ENCODE assay signal across 33 cellular contexts in the genomic region with DNA sequence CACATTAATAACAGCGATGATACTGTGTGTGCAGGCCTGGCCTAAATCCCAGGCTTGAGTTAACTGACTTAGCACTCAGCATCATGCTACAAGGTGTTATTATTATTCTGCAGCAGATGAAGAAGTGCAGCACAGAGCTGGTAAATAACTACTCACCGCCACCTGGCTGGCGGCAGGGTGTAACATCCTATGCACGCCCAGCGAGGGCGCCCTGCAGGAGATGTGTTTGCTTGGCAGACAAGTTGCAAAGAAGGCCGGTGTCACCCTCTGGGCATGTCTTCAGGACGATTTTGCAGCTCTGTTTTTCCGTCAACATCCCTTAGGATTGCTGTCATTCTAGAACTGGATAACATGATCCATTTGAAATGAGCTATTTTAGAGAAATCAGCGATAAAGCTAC. TPM values are rescaled to one million over a fixed set of nuclear protein-coding genes. Genes with fewer than 3 reads are reported as not detected.
DNase-seq lines count a peak whose midpoint lies in the region; ATAC-seq lines count a peak whose summit lies in the region.
"Had no signal": no experiment of that assay in that cellular context is flagged by ENCODE, and none has a peak within 500 bp of the region (broad histone marks: within the 10 kb centered on the region; RNA-seq: fewer than 3 reads in every experiment).

No MANE protein-coding gene starts in this region.

- in situ Hi-C loops in SK-MEL-5 (cut with HindIII; ENCODE audit: low pct_unique_long_range_greater_than_20kb, low sequenced_read_pairs) = no loop called here

- no peak for ATAC-seq in stimulated activated naive CD8-positive, alpha-beta T cell treated with anti-CD3 and anti-CD28 coated beads, Interleukin-15, Interleukin-2, amounts not matched to agents 100 U/mL and 50 U/mL, for 24 hours
- no peak for ATAC-seq in GM21723 (IDR thresholded peaks at IDR 0.05; ENCODE audit: unreplicated experiment)
- ATAC-seq: esophagus mucosa, left ventricle myocardium superior, sciatic nerve had no signal

- no peaks in the 10 kb centered on the region for H3K27me3 ChIP-seq in H7 (ENCODE audit: control insufficient read depth, insufficient read depth, low read length)
- H3K27me3 ChIP-seq: tibial nerve had no signal

- H3K4me3 ChIP-seq in H7 (ENCODE audit: insufficient read depth, low read depth, low read length) = no peak overlapping the region
- H3K4me3 ChIP-seq: coronary artery, tibial nerve had no signal

- DNase-seq in Ammon's horn (ENCODE audit: low spot score) (peak; percentile 24), H7 (peak; percentile 73), SK-MEL-5 (ENCODE audit: low read depth, low spot score) (peak; percentile 30), iPS-NIHi11 (ENCODE audit: low spot score) (peak; percentile 56)
- DNase-seq in stimulated activated naive CD8-positive, alpha-beta T cell treated with anti-CD3 and anti-CD28 coated beads, Interleukin-15, Interleukin-2, amounts not matched to agents 100 U/mL and 50 U/mL, for 24 hours = no peak
- DNase-seq in activated CD4-positive, CD25-positive, alpha-beta regulatory T cell (lab: John Stamatoyannopoulos, UW) = no peak
- DNase-seq: activated CD4-positive, alpha-beta memory T cell treated with anti-CD3 and anti-CD28 coated beads for 36 hours; activated CD4-positive, alpha-beta T cell treated with anti-CD3 and anti-CD28 coated beads for 1 hour; activated CD8-positive, alpha-beta memory T cell treated with anti-CD3 and anti-CD28 coated beads, Interleukin-2, amount 50 U/mL, for 4 hours; activated naive CD4-positive, alpha-beta T cell treated with Interleukin-2 at 50 U/mL for 16 hours; Caco-2; effector memory CD4-positive, alpha-beta T cell; HFFc6; kidney; left ventricle myocardium superior; NCI-H1105; NCI-H187 treated with DMSO at 0.1 percent for 48 hours; NCI-H524; NK-92 treated with Interleukin-12 subunit alpha and Interleukin-12 subunit beta, amount 100 ng/mL, for 24 hours; posterior cingulate gyrus; Right ventricle myocardium superior; stimulated activated CD4-positive, alpha-beta T cell treated with anti-CD3 and anti-CD28 coated beads, Interleukin-2, amount 100 ng/mL, for 48 hours; T-helper 2 cell had no signal

- H3K36me3 ChIP-seq in H7 (replicated peaks; ENCODE audit: control insufficient read depth, insufficient read depth, low read length) = no peaks in the 10 kb centered on the region
- H3K36me3 ChIP-seq: tibial nerve had no signal

RNA-seq across cellular contexts. Expression of gene DNAH9, which starts 30.1 kb away (rescaled TPM):
- 0.85 and 0.97 TPM in 2 replicates for total RNA-seq in H7 (2014; rRNA removed; shearing (Covaris generic))
- 2.9 and 3.6 TPM in 2 replicates for total RNA-seq in SK-MEL-5 (2014; rRNA removed; shearing (Covaris generic))
- polyA plus RNA-seq in SK-MEL-5 (2015; cell fraction: cytosol; rRNA removed) = 0.29 and 2.0 TPM in 2 replicates
- 0.28 and 2.4 TPM in 2 replicates for polyA plus RNA-seq in SK-MEL-5 (2015; cell fraction: nucleus; rRNA removed)
- total RNA-seq: activated CD4-positive, alpha-beta memory T cell treated with anti-CD3 and anti-CD28 coated beads for 36 hours; activated T-helper 1 cell treated with anti-CD3 and anti-CD28 coated beads, Interleukin-12 subunit alpha, Interleukin-12 subunit beta, Interleukin-2, Interleukin-4 antibody, amounts not matched to agents 30 ng/mL and 10 ng/mL and 1 ng/mL, durations not matched to agents 14 hours and 24 hours and 36 hours; Caco-2; cardiac septum; fibroblast of villous mesenchyme; HFFc6; M059J; Right ventricle myocardium superior had no signal
- polyA plus RNA-seq: CD14-positive monocyte had no signal

Comparison
In these comparisons a context has a peak if more than half of its experiments do, and no peak if none do; other contexts are left out.
1. DNase-seq: peak in Ammon's horn (single experiment), H7 (single experiment), SK-MEL-5 (single experiment) and iPS-NIHi11 (single experiment); none in stimulated activated naive CD8-positive, alpha-beta T cell treated with anti-CD3 and anti-CD28 coated beads, Interleukin-15, Interleukin-2, amounts not matched to agents 100 U/mL and 50 U/mL, for 24 hours (single experiment) and activated CD4-positive, CD25-positive, alpha-beta regulatory T cell (0 of 4).